Comparison of ENCODE assay signal across 10 cellular contexts in the genomic region with DNA sequence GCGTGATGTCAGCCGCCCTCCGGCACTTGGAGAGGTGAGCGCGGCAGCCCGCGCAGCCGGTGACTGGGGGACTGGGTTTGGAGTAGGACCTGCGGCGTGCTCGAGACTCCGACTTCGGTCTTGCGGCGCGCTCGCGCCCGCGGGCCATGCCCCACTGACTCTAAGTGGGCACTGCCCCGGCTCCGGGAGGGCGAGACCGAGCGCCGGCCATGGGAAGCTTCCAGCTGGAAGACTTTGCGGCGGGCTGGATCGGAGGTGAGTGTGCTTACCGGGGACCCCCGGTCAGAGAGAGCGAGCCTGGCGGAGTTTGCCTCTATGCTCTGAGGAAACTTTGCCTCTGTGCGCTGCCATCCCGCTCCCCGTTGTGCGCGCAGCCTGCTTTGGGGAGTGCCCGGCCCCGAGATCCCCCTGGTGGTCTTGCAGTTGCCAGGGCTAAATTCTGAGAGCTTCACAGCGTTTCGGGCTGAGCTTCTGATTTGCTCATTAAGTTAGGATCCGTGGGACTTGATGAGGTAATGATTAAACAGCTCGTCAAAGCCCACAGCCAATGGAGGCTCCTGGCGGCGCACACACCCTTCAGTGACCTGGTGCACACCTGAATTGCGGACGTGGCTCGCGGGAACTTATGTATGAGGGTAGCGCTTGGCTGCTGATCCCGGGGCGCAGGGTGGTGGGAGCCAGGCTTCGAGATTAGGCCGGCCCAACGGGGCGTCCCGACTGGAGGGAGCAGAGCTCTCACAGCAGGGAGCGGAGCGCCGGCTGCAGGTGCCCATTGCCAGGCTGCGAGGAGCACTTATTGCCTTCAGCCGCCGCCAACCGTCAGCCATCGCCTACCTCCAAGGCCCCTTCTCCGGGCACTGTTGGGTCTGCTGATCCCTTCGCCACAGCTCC. TPM values are rescaled to one million over a fixed set of nuclear protein-coding genes. Genes with fewer than 3 reads are reported as not detected.
DNase-seq lines count a peak whose midpoint lies in the region; ATAC-seq and TF ChIP-seq lines count a peak whose summit lies in the region.
"Had no signal": no experiment of that assay in that cellular context is flagged by ENCODE, and none has a peak within 500 bp of the region (broad histone marks: within the 10 kb centered on the region; RNA-seq: fewer than 3 reads in every experiment).

Gene SLC25A48 (plus strand): TSS at position 25 of the 891 bp plus-strand sequence. CDS start 185 bp downstream, at position 210.

- POLR2A ChIA-PET in BJ (lab: Charles Lee), result no interaction called here

- DNase-seq in BJ (ENCODE audit: low read depth) (no peak), GM19240 (ENCODE audit: insufficient read length, low spot score) (peak; percentile 25), NCI-H1694 (lab: John Stamatoyannopoulos, UW) (peak; percentile 45), adipocyte (ENCODE audit: low read depth) (peak; percentile 61), iPS DF 6.9 (ENCODE audit: low read depth, low spot score) (peak; percentile 66)
- DNase-seq: natural killer cell had no signal

- no peak within 1 kb of the TSS for H3K4me3 ChIP-seq in BJ (ENCODE audit: low read depth, low read length)
- H3K4me3 ChIP-seq in adipocyte (ENCODE audit: low read length), result peak within 1 kb of the TSS; percentile 75
- H3K4me3 ChIP-seq in iPS DF 6.9 (ENCODE audit: low read length), result peak within 1 kb of the TSS; percentile 58
- H3K4me3 ChIP-seq in skeletal muscle tissue (ENCODE audit: low read length in 3 of 3), result peak within 1 kb of the TSS; percentile 60 to 75 (median 61)

- no peak within 1 kb of the TSS for H3K27ac ChIP-seq in iPS DF 6.9 (ENCODE audit: low read length)
- H3K27ac ChIP-seq in skeletal muscle tissue (ENCODE audit: low read depth, low read length), result no peak within 1 kb of the TSS

- no CpG with 5 or more reads among the region's 68 CpGs for WGBS in iPS DF 6.9 (ENCODE audit: insufficient coverage, insufficient read length)

- H3K4me1 ChIP-seq in adipocyte (ENCODE audit: control insufficient read depth, insufficient read depth, low read length) (peaks cover 4% of the 10 kb centered on the region), iPS DF 6.9 (ENCODE audit: control insufficient read depth, insufficient read depth, low read length) (peaks cover 1% of the 10 kb centered on the region; the same call in 1 of the 2 replicates), skeletal muscle tissue (ENCODE audit: control insufficient read depth in 3 of 3, insufficient read depth in 3 of 3, low read length in 3 of 3) (peaks cover 6 to 17% (median 15%) of the 10 kb centered on the region in 3 donors)

- CTCF ChIA-PET in BJ (lab: Yijun Ruan, JAX), result interaction anchor here (0.9 to 8.7 kb wide), 6 partner anchors 9 to 372 kb away, joined by 4 to 274 read pairs (median 8); partner anchors contain the start of gene CXCL14

- peaks cover 16% of the 10 kb centered on the region for H3K27me3 ChIP-seq in BJ (ENCODE audit: control insufficient read depth, insufficient read depth, low read length)
- peaks cover 79% of the 10 kb centered on the region for H3K27me3 ChIP-seq in adipocyte (replicated peaks; ENCODE audit: control insufficient read depth, insufficient read depth, low read length)
- H3K27me3 ChIP-seq in iPS DF 6.9 (ENCODE audit: control insufficient read depth, insufficient read depth, low read length), result peaks cover 12% of the 10 kb centered on the region; the same call in 1 of the 2 replicates
- peaks cover 28 to 32% (median 29%) of the 10 kb centered on the region in 3 donors for H3K27me3 ChIP-seq in skeletal muscle tissue (ENCODE audit: control insufficient read depth in 3 of 3, insufficient read depth in 3 of 3, low read length in 3 of 3)

- H3K36me3 ChIP-seq in BJ (ENCODE audit: control insufficient read depth, insufficient read depth, low read length) (no peaks in the 10 kb centered on the region), adipocyte (ENCODE audit: control insufficient read depth, insufficient read depth, low read length, severe bottlenecking) (no peaks in the 10 kb centered on the region), iPS DF 6.9 (ENCODE audit: control insufficient read depth, insufficient read depth, low read length) (no peaks in the 10 kb centered on the region), skeletal muscle tissue (ENCODE audit: control insufficient read depth in 3 of 3, insufficient read depth in 3 of 3, low read length in 3 of 3) (no peaks in the 10 kb centered on the region)

- H3K9me3 ChIP-seq in adipocyte (ENCODE audit: control insufficient read depth, low read length) (peaks cover 9% of the 10 kb centered on the region), iPS DF 6.9 (ENCODE audit: control insufficient read depth, insufficient read depth, low read length) (no peaks in the 10 kb centered on the region), skeletal muscle tissue (ENCODE audit: control insufficient read depth in 3 of 3, low read length in 3 of 3) (no peaks in the 10 kb centered on the region)

- ATAC-seq in GM18867 (IDR thresholded peaks at IDR 0.05; ENCODE audit: unreplicated experiment) (no peak), HG03039 (IDR thresholded peaks at IDR 0.05; ENCODE audit: unreplicated experiment) (no peak)

- H3K9ac ChIP-seq in adipocyte (ENCODE audit: low read length) (no peak within 1 kb of the TSS), skeletal muscle tissue (ENCODE audit: low read depth in 1 of 3, low read length in 3 of 3) (peak within 1 kb of the TSS; percentile 20 to 77 (median 56))

- 0 out of 2 replicates have a peak, but pooled peaks have one; percentile 1 for TF ChIP-seq CTCF in BJ (IDR thresholded peaks at IDR 0.05; ENCODE audit: insufficient read depth, low read depth, low read length)

RNA-seq across cellular contexts. Expression of gene SLC25A48, which starts in this region (rescaled TPM):
- polyA plus RNA-seq in BJ (2011; rRNA removed), result not detected in 2 replicates
- polyA minus RNA-seq in BJ (2011; rRNA and poly(A)+ RNA removed), result not detected in 2 replicates
- total RNA-seq in skeletal muscle tissue, result 0.52 TPM
- total RNA-seq: natural killer cell had no signal
- polyA plus RNA-seq: IgD-negative memory B cell had no signal
